In genomic region chr5:79811904-79812303, GRCh38 we compare ENCODE assay signal across 17 cellular contexts.
DNase-seq lines count a peak whose midpoint lies in the region; TF ChIP-seq lines count a peak whose summit lies in the region.
"Had no signal": no experiment of that assay in that cellular context is flagged by ENCODE, and none has a peak within 500 bp of the region (broad histone marks: within the 10 kb centered on the region; RNA-seq: fewer than 3 reads in every experiment).

No MANE protein-coding gene starts in this region.

- no peak overlapping the region for H3K23ac ChIP-seq in mesendoderm (ENCODE audit: low read length)

- H3K27me3 ChIP-seq in mesendoderm (ENCODE audit: insufficient read depth, low read length, poor library complexity), result no peaks in the 10 kb centered on the region
- H3K27me3 ChIP-seq: BLaER1 treated with 17β-estradiol and CSF1 and Interleukin-3, amounts not matched to agents 10 nM and 100 nM had no signal

- DNase-seq in caudate nucleus (lab: John Stamatoyannopoulos, UW) (peak in 35 of 61 donors; percentile 6 to 90 (median 44)), head of caudate nucleus (peak in 35 of 42 donors; percentile 18 to 85 (median 60)), NCI-H2171 treated with DMSO at 0.1 percent for 48 hours (lab: John Stamatoyannopoulos, UW) (no peak), mesendoderm (no peak)
- no peak for DNase-seq in stimulated activated naive CD4-positive, alpha-beta T cell (lab: John Stamatoyannopoulos, UW)
- DNase-seq: AML-193; Caco-2; Calu3; CD4-positive, alpha-beta T cell; CD8-positive, alpha-beta T cell; DMS79 treated with DMSO at 0.1 percent for 48 hours; GF-D8 had no signal

- H3K27ac ChIP-seq in HEK293 (ENCODE audit: extremely low read depth, low read depth, low read length), result no peak overlapping the region
- no peak overlapping the region for H3K27ac ChIP-seq in caudate nucleus (ENCODE audit: low read depth, low read length)
- H3K27ac ChIP-seq in mesendoderm (ENCODE audit: low read depth, low read length), result no peak overlapping the region
- H3K27ac ChIP-seq: 22Rv1; A549; BLaER1 treated with 17β-estradiol and CSF1 and Interleukin-3, amounts not matched to agents 10 nM and 100 nM; C4-2B had no signal

- no peak overlapping the region for H4K8ac ChIP-seq in mesendoderm (ENCODE audit: low read depth, low read length)

- no peak overlapping the region for H4K5ac ChIP-seq in mesendoderm (ENCODE audit: low read length)

- H3K4ac ChIP-seq in mesendoderm (ENCODE audit: low read depth, low read length), result no peak overlapping the region

- no peak overlapping the region for H2BK120ac ChIP-seq in mesendoderm (ENCODE audit: low read depth, low read length)

- H2BK15ac ChIP-seq in mesendoderm (replicated peaks; ENCODE audit: low read depth), result no peak overlapping the region

- H3K4me3 ChIP-seq in HEK293 (ENCODE audit: low read depth, low read length), result no peak overlapping the region
- H3K4me3 ChIP-seq in mesendoderm (ENCODE audit: low read length), result no peak overlapping the region
- H3K4me3 ChIP-seq: A549; BLaER1 treated with 17β-estradiol and CSF1 and Interleukin-3, amounts not matched to agents 10 nM and 100 nM had no signal

- H2AK5ac ChIP-seq in mesendoderm (ENCODE audit: low read length), result no peak overlapping the region

- no peak overlapping the region for H3K56ac ChIP-seq in mesendoderm (ENCODE audit: low read length)

- TF ChIP-seq CTCF in HEK293 (tag by site-specific recombination; IDR thresholded peaks at IDR 0.05), result no peak

- no peak overlapping the region for H2BK5ac ChIP-seq in mesendoderm (ENCODE audit: low read length)

- POLR2A ChIA-PET in HEK293 (lab: Yijun Ruan, JAX), result no interaction called here

- no peak overlapping the region for H3K4me2 ChIP-seq in mesendoderm (ENCODE audit: low read length)
- H3K4me2 ChIP-seq: A549; BLaER1 treated with 17β-estradiol and CSF1 and Interleukin-3, amounts not matched to agents 10 nM and 100 nM had no signal

- intact Hi-C loops in head of caudate nucleus (cut with DNase I), result no loop called here

- no peaks in the 10 kb centered on the region for H3K79me1 ChIP-seq in mesendoderm (ENCODE audit: low read length)

- CTCF ChIA-PET in HEK293 (lab: Yijun Ruan, JAX), result no interaction called here

- no peaks in the 10 kb centered on the region for H3K36me3 ChIP-seq in HEK293 (ENCODE audit: control insufficient read depth in 2 of 2, insufficient read depth in 1 of 2, low read length in 2 of 2)
- no peaks in the 10 kb centered on the region for H3K36me3 ChIP-seq in mesendoderm (ENCODE audit: control insufficient read depth, insufficient read depth, low read length)
- H3K36me3 ChIP-seq: BLaER1 treated with 17β-estradiol and CSF1 and Interleukin-3, amounts not matched to agents 10 nM and 100 nM had no signal

- no peaks in the 10 kb centered on the region for H3K79me2 ChIP-seq in mesendoderm (ENCODE audit: control insufficient read depth, insufficient read depth, low read length)

- H3K4me1 ChIP-seq in HEK293 (ENCODE audit: control insufficient read depth, insufficient read depth, low read length) (no peaks in the 10 kb centered on the region), mesendoderm (ENCODE audit: control insufficient read depth, low read depth, low read length) (no peaks in the 10 kb centered on the region)
- H3K4me1 ChIP-seq: A549; BLaER1 treated with 17β-estradiol and CSF1 and Interleukin-3, amounts not matched to agents 10 nM and 100 nM; Caco-2 had no signal

- no peaks in the 10 kb centered on the region for H3K9me3 ChIP-seq in HEK293 (ENCODE audit: control insufficient read depth, insufficient read depth, low read depth, low read length)
- H3K9me3 ChIP-seq: A549, Caco-2 had no signal

- H3K18ac ChIP-seq in mesendoderm (ENCODE audit: low read length), result no peak overlapping the region

- H3K9ac ChIP-seq in mesendoderm (ENCODE audit: low read length), result no peak overlapping the region
- H3K9ac ChIP-seq: BLaER1 treated with 17β-estradiol and CSF1 and Interleukin-3, amounts not matched to agents 10 nM and 100 nM had no signal

- no CpG with 5 or more reads among the region's 3 CpGs for WGBS in mesendoderm (ENCODE audit: extremely low coverage, insufficient coverage, low lambda C conversion rate)

TF ChIP-seq in HEK293, 187 proteins besides CTCF, POLR2A, EP300 and RAD21:
- TF ChIP-seq ZNF747 (tag by site-specific recombination; IDR thresholded peaks at IDR 0.05) (no peak), ZNF664 (tag by site-specific recombination; IDR thresholded peaks at IDR 0.05) (no peak), ZBTB17 (tag by site-specific recombination; IDR thresholded peaks at IDR 0.05) (no peak), PATZ1 (tag by site-specific recombination; IDR thresholded peaks at IDR 0.05) (no peak), EGR2 (tag by site-specific recombination; IDR thresholded peaks at IDR 0.05; ENCODE audit: low read depth) (peak; percentile 60; the same call in 1 of the 2 replicates), ZBTB20 (tag by site-specific recombination; IDR thresholded peaks at IDR 0.05) (no peak), INSM2 (tag by site-specific recombination; IDR thresholded peaks at IDR 0.05) (no peak), ZNF530 (tag by site-specific recombination; IDR thresholded peaks at IDR 0.05; ENCODE audit: low read depth) (no peak), ZNF18 (tag by site-specific recombination; IDR thresholded peaks at IDR 0.05) (no peak), ZFP69B (tag by site-specific recombination; IDR thresholded peaks at IDR 0.05) (no peak), ZNF184 (tag by site-specific recombination; IDR thresholded peaks at IDR 0.05) (no peak), ZNF544 (tag by site-specific recombination; IDR thresholded peaks at IDR 0.05) (no peak), ZNF555 (tag by site-specific recombination; conservative IDR thresholded peaks at IDR 0.05) (no peak), ZNF341 (tag by site-specific recombination; IDR thresholded peaks at IDR 0.05; ENCODE audit: low read depth) (no peak), ZFHX2 (tag by site-specific recombination; conservative IDR thresholded peaks at IDR 0.05) (0 out of 2 replicates have a peak, but pooled peaks have one; percentile 8)
TF ChIP-seq in HEK293: peak in this region for 2.

Comparison
In these comparisons a context has a peak if more than half of its experiments do, and no peak if none do; other contexts are left out.
1. DNase-seq: peak in caudate nucleus (35 of 61) and head of caudate nucleus (35 of 42); none in NCI-H2171 treated with DMSO at 0.1 percent for 48 hours (single experiment), stimulated activated naive CD4-positive, alpha-beta T cell (0 of 6) and mesendoderm (single experiment).